Comparison of ENCODE assay signal across 24 cellular contexts in genomic region chr12:131795064-131795463, GRCh38. TPM values are rescaled to one million over a fixed set of nuclear protein-coding genes. Genes with fewer than 3 reads are reported as not detected.
DNase-seq lines count a peak whose midpoint lies in the region; ATAC-seq, FAIRE-seq and TF ChIP-seq lines count a peak whose summit lies in the region.
"Had no signal": no experiment of that assay in that cellular context is flagged by ENCODE, and none has a peak within 500 bp of the region (broad histone marks: within the 10 kb centered on the region; RNA-seq: fewer than 3 reads in every experiment).

No MANE protein-coding gene starts in this region.

- no peak overlapping the region for H2BK12ac ChIP-seq in H9 (ENCODE audit: insufficient read length, low read depth, low read length)
- H2BK12ac ChIP-seq in H1 (ENCODE audit: low read depth, low read length) = peak overlapping the region; percentile 62; the same call in 1 of the 2 replicates

- H4K20me1 ChIP-seq in H9 (ENCODE audit: control insufficient read depth, insufficient read depth, insufficient read length) (no peaks in the 10 kb centered on the region), H1 (replicated peaks in 1 of 2; ENCODE audit: control insufficient read depth in 1 of 2, insufficient read depth in 2 of 2, low read length in 2 of 2) (no peaks in the 10 kb centered on the region)

- H3K14ac ChIP-seq in H9 (ENCODE audit: insufficient read depth, low read length) (no peak overlapping the region), H1 (ENCODE audit: insufficient read length) (no peak overlapping the region)

- no peak for TF ChIP-seq POLR2A in H1 (IDR thresholded peaks at IDR 0.05; ENCODE audit: control extremely low read depth in 1 of 2, low read depth in 2 of 2, low read length in 2 of 2)

- H2AK5ac ChIP-seq in H9 (ENCODE audit: insufficient read length, low read length) (no peak overlapping the region), H1 (ENCODE audit: low read depth, low read length) (no peak overlapping the region)

- H3K27me3 ChIP-seq in H9 (ENCODE audit: insufficient read depth, low read length) (no peaks in the 10 kb centered on the region), NT2/D1 (ENCODE audit: insufficient read depth, insufficient read length) (no peaks in the 10 kb centered on the region), H1 (replicated peaks in 1 of 4; ENCODE audit: control insufficient read depth in 3 of 4, extremely low read depth in 1 of 4, insufficient read depth in 3 of 4, low read length in 3 of 4) (no peaks in the 10 kb centered on the region)
- H3K27me3 ChIP-seq: gastrocnemius medialis, tibial artery had no signal

- H3K4me3 Mint-ChIP-seq in H9 = no peak overlapping the region; a peak in 1 of 5 replicates
- no peak overlapping the region for H3K4me3 Mint-ChIP-seq in stimulated activated effector memory CD8-positive, alpha-beta T cell treated with anti-CD3 and anti-CD28 coated beads, Interleukin-12 subunit alpha, Interleukin-12 subunit beta, amount 100 ng/mL, for 72 hours
- H3K4me3 Mint-ChIP-seq: activated CD8-positive, alpha-beta memory T cell treated with anti-CD3 and anti-CD28 coated beads, Interleukin-2, amount 10 ng/mL, durations not matched to agents 7 days and 5 days; activated naive CD8-positive, alpha-beta T cell treated with anti-CD3 and anti-CD28 coated beads for 36 hours; natural killer cell treated with Interleukin-12 subunit alpha and Interleukin-12 subunit beta and Interleukin-15 and Interleukin-18, amount 100 ng/mL, for 72 hours had no signal

- 0 out of 5 replicates have a peak, but pooled peaks cover 0 to 4% of the 10 kb centered on the region in 2 experiments for H3K9me3 Mint-ChIP-seq in H9
- H3K9me3 Mint-ChIP-seq in stimulated activated effector memory CD8-positive, alpha-beta T cell treated with anti-CD3 and anti-CD28 coated beads, Interleukin-12 subunit alpha, Interleukin-12 subunit beta, amount 100 ng/mL, for 72 hours = no peaks in the 10 kb centered on the region
- H3K9me3 Mint-ChIP-seq: activated naive CD8-positive, alpha-beta T cell treated with anti-CD3 and anti-CD28 coated beads for 36 hours; natural killer cell treated with Interleukin-12 subunit alpha and Interleukin-12 subunit beta and Interleukin-15 and Interleukin-18, amount 100 ng/mL, for 72 hours had no signal

- H3K23ac ChIP-seq in H9 (ENCODE audit: insufficient read length, low read depth, low read length) (no peak overlapping the region), H1 (ENCODE audit: insufficient read length) (no peak overlapping the region)

- H3K27ac ChIP-seq in H9 (ENCODE audit: insufficient read length, low read depth, low read length) (no peak overlapping the region), H1 (ENCODE audit: low read depth, low read length) (no peak overlapping the region)
- H3K27ac ChIP-seq: gastrocnemius medialis, tibial artery had no signal

- no peak overlapping the region for H3K56ac ChIP-seq in H9 (ENCODE audit: insufficient read length, low read depth, low read length)
- no peak overlapping the region for H3K56ac ChIP-seq in H1 (replicated peaks; ENCODE audit: insufficient read length, low read depth, low read length)

- TF ChIP-seq RAD21 in H1 (IDR thresholded peaks at IDR 0.05 in 1 of 2, conservative IDR thresholded peaks at IDR 0.05 in 1 of 2; ENCODE audit: low read depth in 2 of 2, low read length in 2 of 2) = no peak

- H3K79me2 ChIP-seq in H9 (ENCODE audit: insufficient read depth, low read length) (no peaks in the 10 kb centered on the region), H1 (ENCODE audit: control insufficient read depth in 1 of 2, insufficient read depth in 2 of 2, low read length in 2 of 2) (no peaks in the 10 kb centered on the region)

- H3K18ac ChIP-seq in H9 (ENCODE audit: insufficient read length, low read depth, low read length) (no peak overlapping the region), H1 (ENCODE audit: extremely low read depth, low read length) (0 out of 2 replicates have a peak overlapping the region, but pooled peaks have one; percentile 81)

- H2AFZ ChIP-seq in H9 (ENCODE audit: low read length) (no peak overlapping the region), H1 (ENCODE audit: low read length) (no peak overlapping the region)

- no peak overlapping the region for H4K91ac ChIP-seq in H9 (ENCODE audit: insufficient read length, low read depth, low read length)
- H4K91ac ChIP-seq in H1 (replicated peaks; ENCODE audit: insufficient read length, low read length) = no peak overlapping the region

- H4K8ac ChIP-seq in H9 (replicated peaks; ENCODE audit: insufficient read length, low read depth, low read length) = no peak overlapping the region
- H4K8ac ChIP-seq in H1 (ENCODE audit: extremely low read depth, insufficient read depth, low read length) = no peak overlapping the region; the same call in 1 of the 2 replicates

- no peak overlapping the region for H3K9ac ChIP-seq in H9 (ENCODE audit: extremely low read depth, insufficient read length, low read length)
- peak overlapping the region; percentile 65 for H3K9ac ChIP-seq in NT2/D1 (ENCODE audit: insufficient read length, low read depth)
- H3K9ac ChIP-seq in H1 (replicated peaks in 1 of 4; ENCODE audit: extremely low read depth in 1 of 4, low read depth in 3 of 4, low read length in 3 of 4) = no peak overlapping the region

- H3K4me1 ChIP-seq in H9 (ENCODE audit: insufficient read depth, low read length) (no peaks in the 10 kb centered on the region), NT2/D1 (ENCODE audit: insufficient read depth, insufficient read length) (peaks cover 25% of the 10 kb centered on the region), H1 (replicated peaks in 1 of 4; ENCODE audit: control insufficient read depth in 3 of 4, insufficient read depth in 4 of 4, low read length in 3 of 4) (peaks cover 0 to 17% (median 12%) of the 10 kb centered on the region in 4 experiments; a peak in 6 of 7 replicates)
- H3K4me1 ChIP-seq: gastrocnemius medialis, tibial artery had no signal

- H3K79me1 ChIP-seq in H9 (ENCODE audit: insufficient read depth, low read depth, low read length, poor library complexity, severe bottlenecking) = no peaks in the 10 kb centered on the region
- H3K79me1 ChIP-seq in H1 (ENCODE audit: low read depth, low read length) = no peaks in the 10 kb centered on the region

- H2BK120ac ChIP-seq in H9 (ENCODE audit: low read depth, low read length, poor library complexity, severe bottlenecking) = no peak overlapping the region
- H2BK120ac ChIP-seq in H1 (replicated peaks; ENCODE audit: low read depth, low read length) = no peak overlapping the region

- H3K27ac Mint-ChIP-seq in H9 = peak overlapping the region; percentile 77 to 92 (median 88); a peak in 6 of 7 replicates
- H3K27ac Mint-ChIP-seq in stimulated activated effector memory CD8-positive, alpha-beta T cell treated with anti-CD3 and anti-CD28 coated beads, Interleukin-12 subunit alpha, Interleukin-12 subunit beta, amount 100 ng/mL, for 72 hours = peak overlapping the region; percentile 52
- H3K27ac Mint-ChIP-seq: activated CD8-positive, alpha-beta memory T cell treated with anti-CD3 and anti-CD28 coated beads, Interleukin-2, amount 10 ng/mL, durations not matched to agents 7 days and 5 days; activated naive CD8-positive, alpha-beta T cell treated with anti-CD3 and anti-CD28 coated beads for 36 hours; natural killer cell treated with Interleukin-12 subunit alpha and Interleukin-12 subunit beta and Interleukin-15 and Interleukin-18, amount 100 ng/mL, for 72 hours had no signal

- H3K4ac ChIP-seq in H9 (ENCODE audit: low read depth, low read length) (no peak overlapping the region), H1 (replicated peaks; ENCODE audit: insufficient read length, low read depth, low read length) (no peak overlapping the region)

- ATAC-seq in stimulated activated effector memory CD8-positive, alpha-beta T cell treated with anti-CD3 and anti-CD28 coated beads, Interleukin-12 subunit alpha, Interleukin-12 subunit beta, amount 100 ng/mL, for 72 hours = no peak
- ATAC-seq in GM18519 (IDR thresholded peaks at IDR 0.05; ENCODE audit: low FRiP score, unreplicated experiment) = no peak
- ATAC-seq: activated CD8-positive, alpha-beta memory T cell treated with anti-CD3 and anti-CD28 coated beads, Interleukin-2, amount 10 ng/mL, durations not matched to agents 7 days and 5 days; gastrocnemius medialis; left ventricle myocardium superior; natural killer cell treated with Interleukin-12 subunit alpha and Interleukin-12 subunit beta and Interleukin-15 and Interleukin-18, amount 100 ng/mL, for 72 hours; SK-N-SH treated with all-trans-retinoic acid at 6 μM for 48 hours had no signal

- H3K23me2 ChIP-seq in H9 (ENCODE audit: insufficient read length, low read depth, low read length, poor library complexity, severe bottlenecking) (no peaks in the 10 kb centered on the region), H1 (ENCODE audit: low read depth, low read length) (no peaks in the 10 kb centered on the region)

- CTCF ChIA-PET in H1 (lab: Charles Lee; ENCODE audit: partially characterized antibody) = interaction anchor here (0.5 to 3.0 kb wide), 7 partner anchors 9 to 1533 kb away, joined by 3 to 24 read pairs (median 5); no protein-coding TSS in a partner anchor

- H2BK20ac ChIP-seq in H9 (ENCODE audit: low read depth, low read length, poor library complexity, severe bottlenecking) (no peak overlapping the region), H1 (ENCODE audit: low read length) (no peak overlapping the region)

- no CpG with 5 or more reads among the region's 14 CpGs for WGBS in H9 (ENCODE audit: extremely low coverage, insufficient read length, low lambda C conversion rate)
- 87% methylated on average over 14 of the region's 14 CpGs; no CpG with 5 or more reads in 1 of the 2 experiments for WGBS in H1 (ENCODE audit: extremely low coverage in 1 of 2, insufficient coverage in 1 of 2, insufficient read length in 1 of 2, insufficient replicate concordance in 2 of 2, low coverage in 1 of 2, low lambda C conversion rate in 2 of 2, missing lambda C conversion rate in 1 of 2), 2 experiments

- no peak for TF ChIP-seq CTCF in H9 (conservative IDR thresholded peaks at IDR 0.05)
- TF ChIP-seq CTCF in H1 (IDR thresholded peaks at IDR 0.05; ENCODE audit: control extremely low read depth in 1 of 3, insufficient read depth in 1 of 3, low read depth in 1 of 3, low read length in 3 of 3) = no peak

- H2BK5ac ChIP-seq in H9 (ENCODE audit: insufficient read length, low read length) (no peak overlapping the region), H1 (ENCODE audit: low read depth, low read length) (peak overlapping the region; percentile 18; the same call in 1 of the 2 replicates)

- H3T11ph ChIP-seq in H9 (ENCODE audit: low read length) = no peak overlapping the region

- no peak for FAIRE-seq in H1 (lab: Jason Lieb, UNC)
- FAIRE-seq: colon had no signal

- H2BK15ac ChIP-seq in H9 (ENCODE audit: low read depth, low read length) (no peak overlapping the region), H1 (ENCODE audit: low read length) (peak overlapping the region; percentile 81; the same call in 1 of the 2 replicates)

- H3K4me3 ChIP-seq in NT2/D1 (ENCODE audit: insufficient read length, low read depth) = no peak overlapping the region
- no peak overlapping the region for H3K4me3 ChIP-seq in H1 (ENCODE audit: extremely low read depth in 1 of 4, insufficient read depth in 2 of 4, low read depth in 3 of 4, low read length in 4 of 4)
- H3K4me3 ChIP-seq: gastrocnemius medialis, tibial artery had no signal

- H3K36me3 ChIP-seq in NT2/D1 (ENCODE audit: insufficient read depth, insufficient read length, low read length) (peaks cover 81% of the 10 kb centered on the region), H1 (ENCODE audit: control insufficient read depth in 2 of 4, insufficient read depth in 4 of 4, low read length in 3 of 4) (peaks cover 2 to 17% (median 15%) of the 10 kb centered on the region in 4 experiments; a peak in 7 of 8 replicates)

- TF ChIP-seq EP300 in H1 (IDR thresholded peaks at IDR 0.05; ENCODE audit: borderline replicate concordance in 1 of 2, low read depth in 2 of 2, low read length in 2 of 2) = no peak

- H3K4me2 ChIP-seq in H9 (ENCODE audit: insufficient read depth, insufficient read length, low read length) (no peak overlapping the region), H1 (ENCODE audit: insufficient read depth in 1 of 2, low read depth in 2 of 2, low read length in 2 of 2) (no peak overlapping the region)

- POLR2A ChIA-PET in H1 (lab: Charles Lee; ENCODE audit: partially characterized antibody) = interaction anchor here (0.6 to 2.7 kb wide), 7 partner anchors 9 to 215 kb away, joined by 3 to 13 read pairs (median 3); no protein-coding TSS in a partner anchor

- H3K9me3 ChIP-seq in H9 (ENCODE audit: control insufficient read depth, low read depth, low read length) = no peaks in the 10 kb centered on the region
- H3K9me3 ChIP-seq in NT2/D1 (ENCODE audit: insufficient read depth, low read length) = no peaks in the 10 kb centered on the region
- no peaks in the 10 kb centered on the region for H3K9me3 ChIP-seq in H1 (ENCODE audit: insufficient read depth in 2 of 2, low read depth in 1 of 2, low read length in 1 of 2)
- H3K9me3 ChIP-seq: gastrocnemius medialis, tibial artery had no signal

- H3K27me3 Mint-ChIP-seq in H9 (ENCODE audit: low read depth) = no peaks in the 10 kb centered on the region
- H3K27me3 Mint-ChIP-seq: activated CD8-positive, alpha-beta memory T cell treated with anti-CD3 and anti-CD28 coated beads, Interleukin-2, amount 10 ng/mL, durations not matched to agents 7 days and 5 days; activated naive CD8-positive, alpha-beta T cell treated with anti-CD3 and anti-CD28 coated beads for 36 hours; natural killer cell treated with Interleukin-12 subunit alpha and Interleukin-12 subunit beta and Interleukin-15 and Interleukin-18, amount 100 ng/mL, for 72 hours had no signal

- H3K36me3 Mint-ChIP-seq in H9 (ENCODE audit: insufficient read depth in 1 of 3, low read depth in 3 of 3) = peaks cover 36 to 75% (median 55%) of the 10 kb centered on the region in 3 experiments
- peaks cover 85% of the 10 kb centered on the region for H3K36me3 Mint-ChIP-seq in stimulated activated effector memory CD8-positive, alpha-beta T cell treated with anti-CD3 and anti-CD28 coated beads, Interleukin-12 subunit alpha, Interleukin-12 subunit beta, amount 100 ng/mL, for 72 hours
- H3K36me3 Mint-ChIP-seq: natural killer cell treated with Interleukin-12 subunit alpha and Interleukin-12 subunit beta and Interleukin-15 and Interleukin-18, amount 100 ng/mL, for 72 hours had no signal

- H3K4me1 Mint-ChIP-seq in H9 = peaks cover 18 to 30% of the 10 kb centered on the region in 2 experiments
- peaks cover 6% of the 10 kb centered on the region for H3K4me1 Mint-ChIP-seq in stimulated activated effector memory CD8-positive, alpha-beta T cell treated with anti-CD3 and anti-CD28 coated beads, Interleukin-12 subunit alpha, Interleukin-12 subunit beta, amount 100 ng/mL, for 72 hours
- H3K4me1 Mint-ChIP-seq: activated CD8-positive, alpha-beta memory T cell treated with anti-CD3 and anti-CD28 coated beads, Interleukin-2, amount 10 ng/mL, durations not matched to agents 7 days and 5 days; activated naive CD8-positive, alpha-beta T cell treated with anti-CD3 and anti-CD28 coated beads for 36 hours had no signal

- no peak overlapping the region for H4K5ac ChIP-seq in H9 (ENCODE audit: insufficient read length, low read depth, low read length)
- H4K5ac ChIP-seq in H1 (ENCODE audit: insufficient read length, low read depth, low read length) = no peak overlapping the region

- DNase-seq in H9 = no peak
- no peak for DNase-seq in NT2/D1 (ENCODE audit: low read depth, low spot score)
- no peak for DNase-seq in H1 (ENCODE audit: low read depth in 1 of 2, low spot score in 2 of 2)
- DNase-seq in stimulated activated effector memory CD8-positive, alpha-beta T cell treated with anti-CD3 and anti-CD28 coated beads, Interleukin-12 subunit alpha, Interleukin-12 subunit beta, amount 100 ng/mL, for 72 hours (ENCODE audit: low spot score in 2 of 2) = no peak
- DNase-seq in NCI-H446 (lab: John Stamatoyannopoulos, UW) = no peak
- DNase-seq in activated CD4-positive, alpha-beta T cell treated with anti-CD3 and anti-CD28 coated beads, Interleukin-2, amount 50 U/mL, for 4 hours = no peak
- DNase-seq: activated CD4-positive, alpha-beta T cell treated with anti-CD3 and anti-CD28 coated beads for 4 hours; activated CD8-positive, alpha-beta memory T cell treated with anti-CD3 and anti-CD28 coated beads, Interleukin-2, amount 10 ng/mL, durations not matched to agents 7 days and 5 days; activated naive CD8-positive, alpha-beta T cell treated with anti-CD3 and anti-CD28 coated beads for 36 hours; effector memory CD4-positive, alpha-beta T cell; gastrocnemius medialis; KG1; left ventricle myocardium superior; NCI-H187; NCI-H526 treated with DMSO at 0.1 percent for 48 hours; stimulated activated CD4-positive, alpha-beta T cell treated with anti-CD3 and anti-CD28 coated beads, Interleukin-2, amount 100 ng/mL, for 48 hours; stimulated activated naive CD4-positive, alpha-beta T cell; T-helper 2 cell; tibial artery had no signal

RNA-seq across cellular contexts. Expression of gene MMP17, which starts 33.1 kb away (rescaled TPM):
- 14.8 and 16.0 TPM in 2 replicates for total RNA-seq in H9 (2021)
- 34.4 and 41.3 TPM in 2 replicates for total RNA-seq in H1 (2021; fragmentation: NEBNext Ultra II Directional; extraction: Animal tissue kit (Norgen Biotek cat#: 25700))
- polyA plus RNA-seq in H1 (2011; rRNA removed) = 53.8 and 55.7 TPM in 2 replicates
- 44.7 TPM for polyA plus RNA-seq in H1 (2011; cell fraction: cytosol; rRNA removed)
- 141 TPM for polyA plus RNA-seq in H1 (2011; cell fraction: nucleus; rRNA removed)
- polyA plus RNA-seq in H1 (2012, experiment 1 of 2) = 22.5 to 51.9 TPM (median 46.7 TPM) in 4 replicates
- polyA plus RNA-seq in H1 (2012, experiment 2 of 2) = 23.0 TPM
- 35.2 TPM for polyA plus RNA-seq in H1 (2013, experiment 1 of 2)
- polyA plus RNA-seq in H1 (2013, experiment 2 of 2) = 33.5 TPM
- 17.4 and 19.1 TPM in 2 replicates for polyA minus RNA-seq in H1 (2011; rRNA and poly(A)+ RNA removed)
- polyA minus RNA-seq in H1 (2011; cell fraction: cytosol; rRNA and poly(A)+ RNA removed) = 24.2 TPM
- 47.2 TPM for polyA minus RNA-seq in H1 (2011; cell fraction: nucleus; rRNA and poly(A)+ RNA removed)
- total RNA-seq: activated CD8-positive, alpha-beta memory T cell treated with anti-CD3 and anti-CD28 coated beads, Interleukin-2, amount 10 ng/mL, durations not matched to agents 7 days and 5 days; HT-29; natural killer cell treated with Interleukin-12 subunit alpha and Interleukin-12 subunit beta and Interleukin-15 and Interleukin-18, amount 100 ng/mL, for 72 hours had no signal
